ENCODE assay signal across 1 cellular context in the genomic region with DNA sequence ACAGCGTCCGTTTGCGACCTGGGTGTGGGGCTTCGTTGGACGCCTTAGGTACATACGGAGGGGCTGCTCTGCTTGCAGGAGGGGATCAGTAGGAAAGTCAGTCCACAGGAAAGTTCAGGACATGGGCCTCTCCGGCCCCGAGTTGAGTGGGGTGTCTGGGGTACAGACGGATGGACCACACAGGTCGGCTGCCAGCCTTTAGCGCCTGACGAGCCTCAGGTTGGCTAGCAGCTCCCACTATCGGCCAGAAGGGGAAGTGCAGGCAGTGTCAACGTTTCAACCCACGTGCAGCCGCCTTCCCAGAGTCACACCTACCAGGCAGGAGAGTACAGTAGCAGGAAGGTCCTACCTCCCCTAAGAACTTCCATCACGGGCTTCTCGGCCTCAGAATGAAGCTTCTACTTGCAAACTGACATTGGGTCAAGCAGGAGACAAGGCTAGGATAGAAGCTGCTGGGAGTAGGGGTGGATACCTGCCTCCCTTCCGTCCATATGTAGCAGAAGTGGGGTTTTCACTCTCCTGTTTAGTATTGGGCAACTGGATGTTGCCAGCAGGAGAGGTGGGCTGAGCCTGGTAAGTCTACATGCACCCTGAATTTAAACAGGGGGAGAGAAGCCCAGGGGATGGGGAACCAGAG.
A peak's percentile ranks its signal among the peaks of the same experiment; 100 is the strongest.
TF ChIP-seq lines count a peak whose summit lies in the region.

No MANE protein-coding gene starts in this region.

TF ChIP-seq in H1, 55 proteins besides CTCF, POLR2A, EP300 and RAD21 (continued from another document):
- TF ChIP-seq, protein P1, sequence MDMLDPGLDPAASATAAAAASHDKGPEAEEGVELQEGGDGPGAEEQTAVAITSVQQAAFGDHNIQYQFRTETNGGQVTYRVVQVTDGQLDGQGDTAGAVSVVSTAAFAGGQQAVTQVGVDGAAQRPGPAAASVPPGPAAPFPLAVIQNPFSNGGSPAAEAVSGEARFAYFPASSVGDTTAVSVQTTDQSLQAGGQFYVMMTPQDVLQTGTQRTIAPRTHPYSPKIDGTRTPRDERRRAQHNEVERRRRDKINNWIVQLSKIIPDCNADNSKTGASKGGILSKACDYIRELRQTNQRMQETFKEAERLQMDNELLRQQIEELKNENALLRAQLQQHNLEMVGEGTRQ (IDR thresholded peaks at IDR 0.05; ENCODE audit: low read length), result peak; percentile 36; the same call in 1 of the 2 replicates
- TF ChIP-seq POLR2AphosphoS5 (IDR thresholded peaks at IDR 0.05; ENCODE audit: low read depth, low read length), result no peak
- TF ChIP-seq JUN (IDR thresholded peaks at IDR 0.05; ENCODE audit: low read depth, low read length), result no peak
- no peak for TF ChIP-seq SP1 (IDR thresholded peaks at IDR 0.05; ENCODE audit: low read depth, low read length)
- TF ChIP-seq SIN3A (conservative IDR thresholded peaks at IDR 0.05 in 1 of 2, IDR thresholded peaks at IDR 0.05 in 1 of 2; ENCODE audit: low read depth in 1 of 2, low read length in 2 of 2), result peak; percentile 83 to 84; a peak in 3 of 4 replicates
- no peak for TF ChIP-seq CBX8 (IDR thresholded peaks at IDR 0.05; ENCODE audit: borderline replicate concordance, low read depth, low read length)
- TF ChIP-seq KDM4A (IDR thresholded peaks at IDR 0.05; ENCODE audit: low read depth, low read length, severe bottlenecking), result peak; percentile 81
- 0 out of 4 replicates have a peak, but pooled peaks of 1 of the 2 experiments have one; percentile 73 for TF ChIP-seq HDAC2 (IDR thresholded peaks at IDR 0.05; ENCODE audit: borderline replicate concordance in 1 of 2, low read depth in 2 of 2, low read length in 2 of 2)
- no peak for TF ChIP-seq PHF8 (conservative IDR thresholded peaks at IDR 0.05; ENCODE audit: low read depth, low read length)
- no peak for TF ChIP-seq CEBPB (IDR thresholded peaks at IDR 0.05; ENCODE audit: low read depth, low read length)
- no peak for TF ChIP-seq ASH2L (IDR thresholded peaks at IDR 0.05; ENCODE audit: low read length)
- no peak for TF ChIP-seq EZH2 (IDR thresholded peaks at IDR 0.05; ENCODE audit: low read depth, low read length, severe bottlenecking)
- TF ChIP-seq BACH1 (IDR thresholded peaks at IDR 0.05; ENCODE audit: low read length), result no peak
- TF ChIP-seq MAFK (IDR thresholded peaks at IDR 0.05; ENCODE audit: low read depth, low read length), result no peak
- no peak for TF ChIP-seq BRCA1 (IDR thresholded peaks at IDR 0.05; ENCODE audit: low read depth, low read length)
- no peak for TF ChIP-seq HDAC6 (IDR thresholded peaks at IDR 0.05; ENCODE audit: low read depth, low read length)
- TF ChIP-seq SP4 (IDR thresholded peaks at IDR 0.05; ENCODE audit: low read length), result 0 out of 2 replicates have a peak, but pooled peaks have one; percentile 57
- no peak for TF ChIP-seq POU5F1 (IDR thresholded peaks at IDR 0.05; ENCODE audit: low read depth, low read length)
- no peak for TF ChIP-seq SIRT6 (IDR thresholded peaks at IDR 0.05; ENCODE audit: low read length)
- no peak for TF ChIP-seq EGR1 (IDR thresholded peaks at IDR 0.05; ENCODE audit: borderline replicate concordance, low read depth, low read length)
- no peak for TF ChIP-seq SP2 (IDR thresholded peaks at IDR 0.05; ENCODE audit: low read length)
- TF ChIP-seq TAF1 (IDR thresholded peaks at IDR 0.05; ENCODE audit: low read depth, low read length), result no peak
- TF ChIP-seq, protein P2, sequence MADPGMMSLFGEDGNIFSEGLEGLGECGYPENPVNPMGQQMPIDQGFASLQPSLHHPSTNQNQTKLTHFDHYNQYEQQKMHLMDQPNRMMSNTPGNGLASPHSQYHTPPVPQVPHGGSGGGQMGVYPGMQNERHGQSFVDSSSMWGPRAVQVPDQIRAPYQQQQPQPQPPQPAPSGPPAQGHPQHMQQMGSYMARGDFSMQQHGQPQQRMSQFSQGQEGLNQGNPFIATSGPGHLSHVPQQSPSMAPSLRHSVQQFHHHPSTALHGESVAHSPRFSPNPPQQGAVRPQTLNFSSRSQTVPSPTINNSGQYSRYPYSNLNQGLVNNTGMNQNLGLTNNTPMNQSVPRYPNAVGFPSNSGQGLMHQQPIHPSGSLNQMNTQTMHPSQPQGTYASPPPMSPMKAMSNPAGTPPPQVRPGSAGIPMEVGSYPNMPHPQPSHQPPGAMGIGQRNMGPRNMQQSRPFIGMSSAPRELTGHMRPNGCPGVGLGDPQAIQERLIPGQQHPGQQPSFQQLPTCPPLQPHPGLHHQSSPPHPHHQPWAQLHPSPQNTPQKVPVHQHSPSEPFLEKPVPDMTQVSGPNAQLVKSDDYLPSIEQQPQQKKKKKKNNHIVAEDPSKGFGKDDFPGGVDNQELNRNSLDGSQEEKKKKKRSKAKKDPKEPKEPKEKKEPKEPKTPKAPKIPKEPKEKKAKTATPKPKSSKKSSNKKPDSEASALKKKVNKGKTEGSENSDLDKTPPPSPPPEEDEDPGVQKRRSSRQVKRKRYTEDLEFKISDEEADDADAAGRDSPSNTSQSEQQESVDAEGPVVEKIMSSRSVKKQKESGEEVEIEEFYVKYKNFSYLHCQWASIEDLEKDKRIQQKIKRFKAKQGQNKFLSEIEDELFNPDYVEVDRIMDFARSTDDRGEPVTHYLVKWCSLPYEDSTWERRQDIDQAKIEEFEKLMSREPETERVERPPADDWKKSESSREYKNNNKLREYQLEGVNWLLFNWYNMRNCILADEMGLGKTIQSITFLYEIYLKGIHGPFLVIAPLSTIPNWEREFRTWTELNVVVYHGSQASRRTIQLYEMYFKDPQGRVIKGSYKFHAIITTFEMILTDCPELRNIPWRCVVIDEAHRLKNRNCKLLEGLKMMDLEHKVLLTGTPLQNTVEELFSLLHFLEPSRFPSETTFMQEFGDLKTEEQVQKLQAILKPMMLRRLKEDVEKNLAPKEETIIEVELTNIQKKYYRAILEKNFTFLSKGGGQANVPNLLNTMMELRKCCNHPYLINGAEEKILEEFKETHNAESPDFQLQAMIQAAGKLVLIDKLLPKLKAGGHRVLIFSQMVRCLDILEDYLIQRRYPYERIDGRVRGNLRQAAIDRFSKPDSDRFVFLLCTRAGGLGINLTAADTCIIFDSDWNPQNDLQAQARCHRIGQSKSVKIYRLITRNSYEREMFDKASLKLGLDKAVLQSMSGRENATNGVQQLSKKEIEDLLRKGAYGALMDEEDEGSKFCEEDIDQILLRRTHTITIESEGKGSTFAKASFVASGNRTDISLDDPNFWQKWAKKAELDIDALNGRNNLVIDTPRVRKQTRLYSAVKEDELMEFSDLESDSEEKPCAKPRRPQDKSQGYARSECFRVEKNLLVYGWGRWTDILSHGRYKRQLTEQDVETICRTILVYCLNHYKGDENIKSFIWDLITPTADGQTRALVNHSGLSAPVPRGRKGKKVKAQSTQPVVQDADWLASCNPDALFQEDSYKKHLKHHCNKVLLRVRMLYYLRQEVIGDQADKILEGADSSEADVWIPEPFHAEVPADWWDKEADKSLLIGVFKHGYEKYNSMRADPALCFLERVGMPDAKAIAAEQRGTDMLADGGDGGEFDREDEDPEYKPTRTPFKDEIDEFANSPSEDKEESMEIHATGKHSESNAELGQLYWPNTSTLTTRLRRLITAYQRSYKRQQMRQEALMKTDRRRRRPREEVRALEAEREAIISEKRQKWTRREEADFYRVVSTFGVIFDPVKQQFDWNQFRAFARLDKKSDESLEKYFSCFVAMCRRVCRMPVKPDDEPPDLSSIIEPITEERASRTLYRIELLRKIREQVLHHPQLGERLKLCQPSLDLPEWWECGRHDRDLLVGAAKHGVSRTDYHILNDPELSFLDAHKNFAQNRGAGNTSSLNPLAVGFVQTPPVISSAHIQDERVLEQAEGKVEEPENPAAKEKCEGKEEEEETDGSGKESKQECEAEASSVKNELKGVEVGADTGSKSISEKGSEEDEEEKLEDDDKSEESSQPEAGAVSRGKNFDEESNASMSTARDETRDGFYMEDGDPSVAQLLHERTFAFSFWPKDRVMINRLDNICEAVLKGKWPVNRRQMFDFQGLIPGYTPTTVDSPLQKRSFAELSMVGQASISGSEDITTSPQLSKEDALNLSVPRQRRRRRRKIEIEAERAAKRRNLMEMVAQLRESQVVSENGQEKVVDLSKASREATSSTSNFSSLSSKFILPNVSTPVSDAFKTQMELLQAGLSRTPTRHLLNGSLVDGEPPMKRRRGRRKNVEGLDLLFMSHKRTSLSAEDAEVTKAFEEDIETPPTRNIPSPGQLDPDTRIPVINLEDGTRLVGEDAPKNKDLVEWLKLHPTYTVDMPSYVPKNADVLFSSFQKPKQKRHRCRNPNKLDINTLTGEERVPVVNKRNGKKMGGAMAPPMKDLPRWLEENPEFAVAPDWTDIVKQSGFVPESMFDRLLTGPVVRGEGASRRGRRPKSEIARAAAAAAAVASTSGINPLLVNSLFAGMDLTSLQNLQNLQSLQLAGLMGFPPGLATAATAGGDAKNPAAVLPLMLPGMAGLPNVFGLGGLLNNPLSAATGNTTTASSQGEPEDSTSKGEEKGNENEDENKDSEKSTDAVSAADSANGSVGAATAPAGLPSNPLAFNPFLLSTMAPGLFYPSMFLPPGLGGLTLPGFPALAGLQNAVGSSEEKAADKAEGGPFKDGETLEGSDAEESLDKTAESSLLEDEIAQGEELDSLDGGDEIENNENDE (IDR thresholded peaks at IDR 0.05; ENCODE audit: insufficient replicate concordance, low read length), result no peak
- TF ChIP-seq GABPA (IDR thresholded peaks at IDR 0.05; ENCODE audit: borderline replicate concordance, insufficient read depth, low read length), result peak; percentile 40; the same call in 1 of the 2 replicates
- no peak for TF ChIP-seq SIX5 (IDR thresholded peaks at IDR 0.05; ENCODE audit: low read depth, low read length)
- TF ChIP-seq CHD2 (IDR thresholded peaks at IDR 0.05; ENCODE audit: low read length), result no peak
- no peak for TF ChIP-seq CTBP2 (IDR thresholded peaks at IDR 0.05; ENCODE audit: borderline replicate concordance, insufficient read depth, insufficient read length, low read length)
- TF ChIP-seq JUND (IDR thresholded peaks at IDR 0.05; ENCODE audit: low read length), result no peak
- TF ChIP-seq, protein P3, sequence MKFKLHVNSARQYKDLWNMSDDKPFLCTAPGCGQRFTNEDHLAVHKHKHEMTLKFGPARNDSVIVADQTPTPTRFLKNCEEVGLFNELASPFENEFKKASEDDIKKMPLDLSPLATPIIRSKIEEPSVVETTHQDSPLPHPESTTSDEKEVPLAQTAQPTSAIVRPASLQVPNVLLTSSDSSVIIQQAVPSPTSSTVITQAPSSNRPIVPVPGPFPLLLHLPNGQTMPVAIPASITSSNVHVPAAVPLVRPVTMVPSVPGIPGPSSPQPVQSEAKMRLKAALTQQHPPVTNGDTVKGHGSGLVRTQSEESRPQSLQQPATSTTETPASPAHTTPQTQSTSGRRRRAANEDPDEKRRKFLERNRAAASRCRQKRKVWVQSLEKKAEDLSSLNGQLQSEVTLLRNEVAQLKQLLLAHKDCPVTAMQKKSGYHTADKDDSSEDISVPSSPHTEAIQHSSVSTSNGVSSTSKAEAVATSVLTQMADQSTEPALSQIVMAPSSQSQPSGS (IDR thresholded peaks at IDR 0.05; ENCODE audit: low read length), result 0 out of 2 replicates have a peak, but pooled peaks have one; percentile 38
- no peak for TF ChIP-seq TEAD4 (IDR thresholded peaks at IDR 0.05; ENCODE audit: low read depth, low read length)
- no peak for TF ChIP-seq NANOG (IDR thresholded peaks at IDR 0.05; ENCODE audit: insufficient read depth, low read depth, low read length, poor library complexity, severe bottlenecking)
- TF ChIP-seq TAF7 (optimal IDR thresholded peaks at IDR 0.05; ENCODE audit: borderline replicate concordance, low read depth, low read length), result peak; percentile 16
- no peak for TF ChIP-seq RBBP5 (IDR thresholded peaks at IDR 0.05; ENCODE audit: borderline replicate concordance, low read depth, low read length)
- TF ChIP-seq, protein P4, sequence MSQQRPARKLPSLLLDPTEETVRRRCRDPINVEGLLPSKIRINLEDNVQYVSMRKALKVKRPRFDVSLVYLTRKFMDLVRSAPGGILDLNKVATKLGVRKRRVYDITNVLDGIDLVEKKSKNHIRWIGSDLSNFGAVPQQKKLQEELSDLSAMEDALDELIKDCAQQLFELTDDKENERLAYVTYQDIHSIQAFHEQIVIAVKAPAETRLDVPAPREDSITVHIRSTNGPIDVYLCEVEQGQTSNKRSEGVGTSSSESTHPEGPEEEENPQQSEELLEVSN (IDR thresholded peaks at IDR 0.05), result peak; percentile 98
- TF ChIP-seq BCL11A (IDR thresholded peaks at IDR 0.05; ENCODE audit: low read depth in 2 of 2, low read length in 2 of 2), result no peak
- TF ChIP-seq TCF12 (IDR thresholded peaks at IDR 0.05; ENCODE audit: low read depth, low read length), result 0 out of 2 replicates have a peak, but pooled peaks have one; percentile 48
- TF ChIP-seq ZNF274 (IDR thresholded peaks at IDR 0.05; ENCODE audit: borderline replicate concordance, extremely low read depth, low read length), result no peak
- TF ChIP-seq RFX5 (IDR thresholded peaks at IDR 0.05; ENCODE audit: borderline replicate concordance, low read depth, low read length), result no peak
- TF ChIP-seq, protein P5, sequence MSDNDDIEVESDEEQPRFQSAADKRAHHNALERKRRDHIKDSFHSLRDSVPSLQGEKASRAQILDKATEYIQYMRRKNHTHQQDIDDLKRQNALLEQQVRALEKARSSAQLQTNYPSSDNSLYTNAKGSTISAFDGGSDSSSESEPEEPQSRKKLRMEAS (IDR thresholded peaks at IDR 0.05), result peak; percentile 100
- TF ChIP-seq, protein P6, sequence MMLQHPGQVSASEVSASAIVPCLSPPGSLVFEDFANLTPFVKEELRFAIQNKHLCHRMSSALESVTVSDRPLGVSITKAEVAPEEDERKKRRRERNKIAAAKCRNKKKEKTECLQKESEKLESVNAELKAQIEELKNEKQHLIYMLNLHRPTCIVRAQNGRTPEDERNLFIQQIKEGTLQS (IDR thresholded peaks at IDR 0.05; ENCODE audit: insufficient read depth, low read depth, low read length), result 0 out of 2 replicates have a peak, but pooled peaks have one; percentile 47
- no peak for TF ChIP-seq CBX5 (IDR thresholded peaks at IDR 0.05; ENCODE audit: low read depth, low read length)
- TF ChIP-seq SAP30 (IDR thresholded peaks at IDR 0.05; ENCODE audit: insufficient read depth, insufficient replicate concordance, low read length), result no peak
- peak; percentile 78 for TF ChIP-seq CREB1 (IDR thresholded peaks at IDR 0.05)
- no peak for TF ChIP-seq SUZ12 (IDR thresholded peaks at IDR 0.05; ENCODE audit: low read length)
- no peak for TF ChIP-seq NRF1 (IDR thresholded peaks at IDR 0.05; ENCODE audit: low read depth, low read length)
- no peak for TF ChIP-seq FOSL1 (IDR thresholded peaks at IDR 0.05; ENCODE audit: insufficient read depth, low read depth, low read length)
- no peak for TF ChIP-seq RNF2 (IDR thresholded peaks at IDR 0.05; ENCODE audit: borderline replicate concordance, low read depth, low read length, missing control alignments, poor library complexity, severe bottlenecking)
- TF ChIP-seq KDM5A (IDR thresholded peaks at IDR 0.05; ENCODE audit: low read length), result no peak
- no peak for TF ChIP-seq SRF (IDR thresholded peaks at IDR 0.05; ENCODE audit: low read depth, low read length)
- no peak for TF ChIP-seq RXRA (IDR thresholded peaks at IDR 0.05; ENCODE audit: insufficient read depth, low read depth, low read length)
- no peak for TF ChIP-seq TBP (IDR thresholded peaks at IDR 0.05; ENCODE audit: low read depth, low read length)
- TF ChIP-seq KDM1A (IDR thresholded peaks at IDR 0.05; ENCODE audit: borderline replicate concordance, low read length), result peak; percentile 39; the same call in 1 of the 2 replicates
- no peak for TF ChIP-seq GTF2F1 (IDR thresholded peaks at IDR 0.05; ENCODE audit: borderline replicate concordance, low read depth, low read length)
- no peak; the same call in 1 of the 2 replicates for TF ChIP-seq YY1 (IDR thresholded peaks at IDR 0.05; ENCODE audit: low read depth, low read length)
